ENCODE assay signal across 8 cellular contexts in genomic region chr6:7140631-7141366, GRCh38. TPM values are rescaled to one million over a fixed set of nuclear protein-coding genes. Genes with fewer than 3 reads are reported as not detected.
DNase-seq lines count a peak whose midpoint lies in the region; ATAC-seq and TF ChIP-seq lines count a peak whose summit lies in the region.

No MANE protein-coding gene starts in this region.

- H3K4me3 ChIP-seq in SJCRH30: peak overlapping the region; percentile 66
- H3K4me3 ChIP-seq in gastroesophageal sphincter: peak overlapping the region; percentile 47 to 70
- peak overlapping the region; percentile 81 to 92 for H3K4me3 ChIP-seq in neutrophil (ENCODE audit: low read depth in 1 of 2, low read length in 1 of 2)

- H3K9me3 ChIP-seq in SJCRH30 (replicated peaks) (no peaks in the 10 kb centered on the region), gastroesophageal sphincter (no peaks in the 10 kb centered on the region), neutrophil (no peaks in the 10 kb centered on the region)

- TF ChIP-seq CTCF in gastroesophageal sphincter (IDR thresholded peaks at IDR 0.05) (no peak), neutrophil (IDR thresholded peaks at IDR 0.05) (peak; percentile 22)

- TF ChIP-seq EP300 in Ishikawa (IDR thresholded peaks at IDR 0.05; ENCODE audit: borderline replicate concordance) (no peak), gastroesophageal sphincter (IDR thresholded peaks at IDR 0.05) (peak; percentile 5)

- H3K36me3 ChIP-seq in SJCRH30: no peaks in the 10 kb centered on the region
- H3K36me3 ChIP-seq in gastroesophageal sphincter: no peaks in the 10 kb centered on the region
- H3K36me3 ChIP-seq in neutrophil: no peaks in the 10 kb centered on the region

- H3K27ac Mint-ChIP-seq in activated naive CD4-positive, alpha-beta T cell treated with anti-CD3 and anti-CD28 coated beads, Interleukin-2, amount 10 ng/mL, durations not matched to agents 7 days and 5 days: peak overlapping the region; percentile 79

- H3K27me3 ChIP-seq in SJCRH30 (no peaks in the 10 kb centered on the region), gastroesophageal sphincter (no peaks in the 10 kb centered on the region), neutrophil (no peaks in the 10 kb centered on the region)

- peak overlapping the region; percentile 88 for H3K27ac ChIP-seq in SJCRH30
- H3K27ac ChIP-seq in gastroesophageal sphincter: peak overlapping the region; percentile 79 to 97 (median 96)
- peak overlapping the region; percentile 97 for H3K27ac ChIP-seq in neutrophil
- peak overlapping the region; percentile 74 for H3K27ac ChIP-seq in substantia nigra (ENCODE audit: low read depth, low read length, poor library complexity, severe bottlenecking)

- H3K4me1 ChIP-seq in SJCRH30 (peaks cover 11% of the 10 kb centered on the region), gastroesophageal sphincter (peaks cover 12 to 91% (median 38%) of the 10 kb centered on the region in 3 donors), neutrophil (ENCODE audit: control insufficient read depth in 1 of 2, insufficient read depth in 1 of 2, low read depth in 1 of 2, low read length in 1 of 2) (peaks cover 83 to 84% of the 10 kb centered on the region in 2 experiments)

- peak; percentile 90 for TF ChIP-seq POLR2A in gastroesophageal sphincter (IDR thresholded peaks at IDR 0.05)

- H3K4me1 Mint-ChIP-seq in activated naive CD4-positive, alpha-beta T cell treated with anti-CD3 and anti-CD28 coated beads, Interleukin-2, amount 10 ng/mL, durations not matched to agents 7 days and 5 days: peaks cover 82% of the 10 kb centered on the region

- CTCF ChIA-PET in activated naive CD4-positive, alpha-beta T cell treated with anti-CD3 and anti-CD28 coated beads, Interleukin-2, amount 10 ng/mL, durations not matched to agents 7 days and 5 days (lab: Charles Lee): interaction anchor here (0.6 to 1.3 kb wide), 3 partner anchors 10 to 24 kb away, joined by 3 to 5 read pairs (median 3); no protein-coding TSS in a partner anchor

- TF ChIP-seq RAD21 in Ishikawa (IDR thresholded peaks at IDR 0.05; ENCODE audit: low read depth): no peak

- WGBS in gastroesophageal sphincter (ENCODE audit: low coverage in 1 of 2), 2 donors: 10 to 23% methylated on average over 5 to 6 of the region's 66 CpGs

- H3K36me3 Mint-ChIP-seq in activated naive CD4-positive, alpha-beta T cell treated with anti-CD3 and anti-CD28 coated beads, Interleukin-2, amount 10 ng/mL, durations not matched to agents 7 days and 5 days: peaks cover 5% of the 10 kb centered on the region

- ATAC-seq in GM21528 (IDR thresholded peaks at IDR 0.05; ENCODE audit: low FRiP score, unreplicated experiment) (peak; percentile 59), gastroesophageal sphincter (peak; percentile 97)

- DNase-seq in DMS53 treated with DMSO at 0.1 percent for 48 hours (lab: John Stamatoyannopoulos, UW; ENCODE audit: unreplicated experiment) (peak; percentile 64), SJCRH30 (peak; percentile 81 to 84), substantia nigra (lab: John Stamatoyannopoulos, UW) (peak; percentile 39 to 92 (median 83))
- peak; percentile 86 for DNase-seq in activated naive CD4-positive, alpha-beta T cell treated with anti-CD3 and anti-CD28 coated beads, Interleukin-2, amount 10 ng/mL, durations not matched to agents 7 days and 5 days

- H3K4me3 Mint-ChIP-seq in activated naive CD4-positive, alpha-beta T cell treated with anti-CD3 and anti-CD28 coated beads, Interleukin-2, amount 10 ng/mL, durations not matched to agents 7 days and 5 days: peak overlapping the region; percentile 75

- no peaks in the 10 kb centered on the region for H3K27me3 Mint-ChIP-seq in activated naive CD4-positive, alpha-beta T cell treated with anti-CD3 and anti-CD28 coated beads, Interleukin-2, amount 10 ng/mL, durations not matched to agents 7 days and 5 days

- H3K9me3 Mint-ChIP-seq in activated naive CD4-positive, alpha-beta T cell treated with anti-CD3 and anti-CD28 coated beads, Interleukin-2, amount 10 ng/mL, durations not matched to agents 7 days and 5 days: no peaks in the 10 kb centered on the region

TF ChIP-seq in Ishikawa, 13 proteins besides CTCF, POLR2A, EP300 and RAD21:
- peak; percentile 77 for TF ChIP-seq YY1 (IDR thresholded peaks at IDR 0.05; ENCODE audit: low read depth)
- no peak for TF ChIP-seq TEAD4 (IDR thresholded peaks at IDR 0.05)
- TF ChIP-seq EGR1 (IDR thresholded peaks at IDR 0.05): peak; percentile 31; the same call in 1 of the 2 replicates
- TF ChIP-seq ZBTB7A (IDR thresholded peaks at IDR 0.05; ENCODE audit: low read depth): peak; percentile 88; the same call in 1 of the 2 replicates
- TF ChIP-seq, protein P1, sequence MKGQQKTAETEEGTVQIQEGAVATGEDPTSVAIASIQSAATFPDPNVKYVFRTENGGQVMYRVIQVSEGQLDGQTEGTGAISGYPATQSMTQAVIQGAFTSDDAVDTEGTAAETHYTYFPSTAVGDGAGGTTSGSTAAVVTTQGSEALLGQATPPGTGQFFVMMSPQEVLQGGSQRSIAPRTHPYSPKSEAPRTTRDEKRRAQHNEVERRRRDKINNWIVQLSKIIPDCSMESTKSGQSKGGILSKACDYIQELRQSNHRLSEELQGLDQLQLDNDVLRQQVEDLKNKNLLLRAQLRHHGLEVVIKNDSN (IDR thresholded peaks at IDR 0.05): no peak
- TF ChIP-seq, protein P2, sequence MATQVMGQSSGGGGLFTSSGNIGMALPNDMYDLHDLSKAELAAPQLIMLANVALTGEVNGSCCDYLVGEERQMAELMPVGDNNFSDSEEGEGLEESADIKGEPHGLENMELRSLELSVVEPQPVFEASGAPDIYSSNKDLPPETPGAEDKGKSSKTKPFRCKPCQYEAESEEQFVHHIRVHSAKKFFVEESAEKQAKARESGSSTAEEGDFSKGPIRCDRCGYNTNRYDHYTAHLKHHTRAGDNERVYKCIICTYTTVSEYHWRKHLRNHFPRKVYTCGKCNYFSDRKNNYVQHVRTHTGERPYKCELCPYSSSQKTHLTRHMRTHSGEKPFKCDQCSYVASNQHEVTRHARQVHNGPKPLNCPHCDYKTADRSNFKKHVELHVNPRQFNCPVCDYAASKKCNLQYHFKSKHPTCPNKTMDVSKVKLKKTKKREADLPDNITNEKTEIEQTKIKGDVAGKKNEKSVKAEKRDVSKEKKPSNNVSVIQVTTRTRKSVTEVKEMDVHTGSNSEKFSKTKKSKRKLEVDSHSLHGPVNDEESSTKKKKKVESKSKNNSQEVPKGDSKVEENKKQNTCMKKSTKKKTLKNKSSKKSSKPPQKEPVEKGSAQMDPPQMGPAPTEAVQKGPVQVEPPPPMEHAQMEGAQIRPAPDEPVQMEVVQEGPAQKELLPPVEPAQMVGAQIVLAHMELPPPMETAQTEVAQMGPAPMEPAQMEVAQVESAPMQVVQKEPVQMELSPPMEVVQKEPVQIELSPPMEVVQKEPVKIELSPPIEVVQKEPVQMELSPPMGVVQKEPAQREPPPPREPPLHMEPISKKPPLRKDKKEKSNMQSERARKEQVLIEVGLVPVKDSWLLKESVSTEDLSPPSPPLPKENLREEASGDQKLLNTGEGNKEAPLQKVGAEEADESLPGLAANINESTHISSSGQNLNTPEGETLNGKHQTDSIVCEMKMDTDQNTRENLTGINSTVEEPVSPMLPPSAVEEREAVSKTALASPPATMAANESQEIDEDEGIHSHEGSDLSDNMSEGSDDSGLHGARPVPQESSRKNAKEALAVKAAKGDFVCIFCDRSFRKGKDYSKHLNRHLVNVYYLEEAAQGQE (IDR thresholded peaks at IDR 0.05; ENCODE audit: low read depth): no peak
- peak; percentile 90 for TF ChIP-seq MAX (IDR thresholded peaks at IDR 0.05)
- TF ChIP-seq TAF1 (IDR thresholded peaks at IDR 0.05; ENCODE audit: low read depth): peak; percentile 82
- no peak for TF ChIP-seq CREB1 (IDR thresholded peaks at IDR 0.05; ENCODE audit: low read depth)
- TF ChIP-seq FOXM1 (IDR thresholded peaks at IDR 0.05; ENCODE audit: borderline replicate concordance, low read depth): no peak
- no peak for TF ChIP-seq CEBPB (IDR thresholded peaks at IDR 0.05)
- TF ChIP-seq NFIC (IDR thresholded peaks at IDR 0.05): no peak
- peak; percentile 17; the same call in 1 of the 2 replicates for TF ChIP-seq TCF12 (IDR thresholded peaks at IDR 0.05; ENCODE audit: low read depth)

RNA-seq across cellular contexts. Expression of gene RREB1, which starts 33.0 kb away (rescaled TPM):
- 12.3 and 13.4 TPM in 2 replicates for total RNA-seq in SJCRH30 (2014; rRNA removed; shearing (Covaris generic))
- 10 to 100 TPM; 20.3 to 40.8 (median 28.1) TPM for total RNA-seq in gastroesophageal sphincter

Comparison
In these comparisons a context has a peak if more than half of its experiments do, and no peak if none do; other contexts are left out.
1. Peak in every context shown above with its lines: DNase-seq, ATAC-seq, H3K4me3 ChIP-seq and H3K27ac ChIP-seq.